ENCODE assay signal across 23 cellular contexts in the genomic region with DNA sequence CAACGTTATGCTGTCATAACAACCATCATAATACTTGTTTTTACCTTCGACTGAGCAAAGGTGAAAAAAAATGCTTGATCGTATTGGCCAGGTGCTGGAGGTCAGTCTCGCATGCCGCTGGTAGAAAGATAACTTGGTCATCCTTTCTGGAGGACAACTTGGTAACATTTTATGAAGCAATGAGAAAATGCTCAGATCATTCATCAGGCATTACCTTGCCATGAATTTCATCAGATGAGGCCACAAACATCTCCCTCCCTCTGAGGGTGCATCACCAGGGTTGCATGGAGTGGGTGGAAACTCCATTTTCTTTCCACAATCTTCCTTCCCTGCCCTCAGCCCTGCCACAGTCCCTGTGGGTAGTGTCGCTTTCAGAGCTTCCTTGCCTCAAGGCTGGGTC.
"Had no signal": no experiment of that assay in that cellular context is flagged by ENCODE, and none has a peak within 500 bp of the region (broad histone marks: within the 10 kb centered on the region; RNA-seq: fewer than 3 reads in every experiment).

No MANE protein-coding gene starts in this region.

- DNase-seq: activated CD4-positive, alpha-beta T cell treated with anti-CD3 and anti-CD28 coated beads for 48 hours; activated CD4-positive, alpha-beta T cell treated with anti-CD3 and anti-CD28 coated beads, Interleukin-2, amount 50 U/mL, for 4 hours; activated CD4-positive, CD25-positive, alpha-beta regulatory T cell treated with anti-CD3 and anti-CD28 coated beads, Interleukin-2, amount 50 U/mL, for 72 hours; activated CD8-positive, alpha-beta memory T cell treated with anti-CD3 and anti-CD28 coated beads, Interleukin-2, amount 50 U/mL, for 48 hours; activated CD8-positive, alpha-beta T cell treated with anti-CD3 and anti-CD28 coated beads, Interleukin-2, amount 10 ng/mL, durations not matched to agents 7 days and 5 days; activated T-cell treated with anti-CD3 and anti-CD28 coated beads, Interleukin-2, amount 50 U/mL, for 1 hour; amygdala; Karpas-422; MM.1S; NCI-H1105 treated with DMSO at 0.1 percent for 48 hours; NCI-H146; NCI-H187 treated with DMSO at 0.1 percent for 48 hours; NCI-H2107; NCI-H510A treated with DMSO at 0.1 percent for 48 hours; NCI-H69; SHP77; SW 1271 had no signal

- H3K27ac ChIP-seq: SJSA1 had no signal

- ATAC-seq: activated CD8-positive, alpha-beta T cell treated with anti-CD3 and anti-CD28 coated beads, Interleukin-2, amount 10 ng/mL, durations not matched to agents 7 days and 5 days; SK-N-SH treated with all-trans-retinoic acid at 6 μM for 48 hours; WTC11 had no signal

- H3K27ac Mint-ChIP-seq: activated CD8-positive, alpha-beta T cell treated with anti-CD3 and anti-CD28 coated beads, Interleukin-2, amount 10 ng/mL, durations not matched to agents 7 days and 5 days; activated naive CD4-positive, alpha-beta T cell treated with anti-CD3 and anti-CD28 coated beads, Interleukin-2, amount 50 U/mL, for 24 hours; brain; T-helper 2 cell treated with Interferon-gamma antibody and Interleukin-4, amounts not matched to agents 5 μg/mL and 100 μg/mL, for 36 hours; WTC11 had no signal

- H3K4me3 Mint-ChIP-seq: activated CD8-positive, alpha-beta T cell treated with anti-CD3 and anti-CD28 coated beads, Interleukin-2, amount 10 ng/mL, durations not matched to agents 7 days and 5 days; activated naive CD4-positive, alpha-beta T cell treated with anti-CD3 and anti-CD28 coated beads, Interleukin-2, amount 50 U/mL, for 24 hours; brain; T-helper 2 cell treated with Interferon-gamma antibody and Interleukin-4, amounts not matched to agents 5 μg/mL and 100 μg/mL, for 36 hours; WTC11 had no signal

- H3K36me3 Mint-ChIP-seq: activated naive CD4-positive, alpha-beta T cell treated with anti-CD3 and anti-CD28 coated beads, Interleukin-2, amount 50 U/mL, for 24 hours; brain; WTC11 had no signal

- H3K27me3 ChIP-seq: SJSA1 had no signal

- H3K27me3 Mint-ChIP-seq: activated naive CD4-positive, alpha-beta T cell treated with anti-CD3 and anti-CD28 coated beads, Interleukin-2, amount 50 U/mL, for 24 hours had no signal

- H3K4me3 ChIP-seq: SJSA1 had no signal

- H3K4me1 Mint-ChIP-seq: activated naive CD4-positive, alpha-beta T cell treated with anti-CD3 and anti-CD28 coated beads, Interleukin-2, amount 50 U/mL, for 24 hours; WTC11 had no signal

- H3K9me3 Mint-ChIP-seq: activated naive CD4-positive, alpha-beta T cell treated with anti-CD3 and anti-CD28 coated beads, Interleukin-2, amount 50 U/mL, for 24 hours had no signal

- H3K36me3 ChIP-seq: SJSA1 had no signal

- H3K9me3 ChIP-seq: SJSA1 had no signal
